ENCODE assay signal across 1 cellular context in genomic region chr19:40421993-40422392, GRCh38.
TF ChIP-seq lines count a peak whose summit lies in the region.

No MANE protein-coding gene starts in this region.

TF ChIP-seq in K562, 482 proteins besides CTCF, POLR2A, EP300 and RAD21:
- 0 out of 2 replicates have a peak, but pooled peaks have one; percentile 21 for TF ChIP-seq BCOR (IDR thresholded peaks at IDR 0.05)
